Comparison of ENCODE assay signal across 18 cellular contexts in the genomic region with DNA sequence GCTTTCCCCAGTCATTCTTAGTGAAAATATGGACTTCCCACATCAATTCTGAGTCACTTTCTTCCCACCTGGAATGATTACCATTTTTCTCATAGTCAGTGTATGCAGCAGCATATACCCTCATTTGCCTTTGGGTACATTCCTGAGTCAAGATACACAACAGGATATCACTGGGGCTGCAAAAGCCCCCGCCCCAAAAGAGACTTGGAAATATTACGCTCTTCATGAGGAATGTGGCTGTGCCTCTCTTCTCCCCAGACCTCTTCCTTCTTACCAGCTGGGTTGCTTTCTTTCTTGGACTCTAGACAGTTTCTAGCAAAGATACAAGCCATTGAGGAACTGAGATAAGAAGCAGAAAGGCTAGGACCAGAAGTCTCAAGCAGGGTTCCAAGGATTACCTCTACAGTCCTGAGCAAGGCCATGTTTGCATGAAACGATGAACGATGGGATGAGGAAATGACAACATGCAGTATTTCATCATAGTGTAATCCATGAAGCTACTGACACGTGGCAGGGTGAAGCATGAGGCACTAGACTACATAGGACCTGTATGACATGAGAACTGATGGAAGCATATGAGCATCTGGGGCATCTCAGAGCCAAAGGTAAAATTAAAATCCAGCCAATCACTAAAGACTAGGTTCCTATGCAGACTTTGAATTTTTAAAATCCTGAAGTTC.
A peak's percentile ranks its signal among the peaks of the same experiment; 100 is the strongest.
DNase-seq lines count a peak whose midpoint lies in the region; ATAC-seq, FAIRE-seq and TF ChIP-seq lines count a peak whose summit lies in the region.
"Had no signal": no experiment of that assay in that cellular context is flagged by ENCODE, and none has a peak within 500 bp of the region (broad histone marks: within the 10 kb centered on the region; RNA-seq: fewer than 3 reads in every experiment).

No MANE protein-coding gene starts in this region.

- H3K4me2 ChIP-seq in HepG2 (ENCODE audit: low read depth, low read length) = no peak overlapping the region

- no peak for TF ChIP-seq RAD21 in HepG2 (CRISPR knock-in tag; IDR thresholded peaks at IDR 0.05)

- intact Hi-C loops in HepG2 (cut with micrococcal nuclease; ENCODE audit: unreplicated experiment) (no loop called here), right lobe of liver (cut with DNase I) (no loop called here)

- no peak for DNase-seq in HepG2 (ENCODE audit: low spot score)
- no peak for DNase-seq in right lobe of liver
- peak; percentile 51 for DNase-seq in NCI-H69 (lab: John Stamatoyannopoulos, UW)
- peak; percentile 3 for DNase-seq in amniotic epithelial cell (ENCODE audit: low read depth)
- DNase-seq in T-helper 1 cell = no peak
- DNase-seq in NCI-H187 treated with DMSO at 0.1 percent for 48 hours (lab: John Stamatoyannopoulos, UW) = no peak
- no peak for DNase-seq in WERI-Rb-1
- DNase-seq: CD4-positive, alpha-beta memory T cell; DMS153; DMS79 treated with DMSO at 0.1 percent for 48 hours; EL had no signal

- in situ Hi-C loops in HepG2 (cut with HindIII; ENCODE audit: extremely low pct_ligation_motif_present, low pct_unique_long_range_greater_than_20kb) = loop anchor here (25.0 kb wide), 1 partner anchor 289 kb away; no protein-coding TSS in a partner anchor

- TF ChIP-seq POLR2A in HepG2 (IDR thresholded peaks at IDR 0.05; ENCODE audit: insufficient read depth in 1 of 2, low read depth in 2 of 2, low read length in 2 of 2) = no peak
- no peak for TF ChIP-seq POLR2A in right lobe of liver (IDR thresholded peaks at IDR 0.05)

- WGBS in HepG2 (ENCODE audit: low lambda C conversion rate) = 8% methylated on average over 5 of the region's 5 CpGs
- 45% methylated on average over 5 of the region's 5 CpGs for WGBS in right lobe of liver (ENCODE audit: insufficient coverage, low coverage, low lambda C conversion rate, missing lambda C conversion rate)

- H3K79me2 ChIP-seq in HepG2 (ENCODE audit: insufficient read depth, low read length) = no peaks in the 10 kb centered on the region

- no peaks in the 10 kb centered on the region for H3K36me3 ChIP-seq in HepG2 (replicated peaks in 1 of 2; ENCODE audit: control insufficient read depth in 1 of 2, insufficient read depth in 2 of 2, low read length in 2 of 2)
- no peaks in the 10 kb centered on the region for H3K36me3 ChIP-seq in right lobe of liver
- no peaks in the 10 kb centered on the region for H3K36me3 ChIP-seq in WERI-Rb-1

- no peak for TF ChIP-seq EP300 in HepG2 (IDR thresholded peaks at IDR 0.05; ENCODE audit: low read depth in 2 of 2, low read length in 2 of 2)
- no peak for TF ChIP-seq EP300 in HepG2 (CRISPR knock-in tag; IDR thresholded peaks at IDR 0.05; ENCODE audit: borderline replicate concordance)

- no peaks in the 10 kb centered on the region for H3K9me3 ChIP-seq in HepG2 (ENCODE audit: low read length)
- no peaks in the 10 kb centered on the region for H3K9me3 ChIP-seq in right lobe of liver
- no peaks in the 10 kb centered on the region for H3K9me3 ChIP-seq in WERI-Rb-1 (ENCODE audit: severe bottlenecking)

- H3K4me1 ChIP-seq in HepG2 (ENCODE audit: insufficient read depth, low read length) = no peaks in the 10 kb centered on the region
- no peaks in the 10 kb centered on the region for H3K4me1 ChIP-seq in right lobe of liver

- H2AFZ ChIP-seq in HepG2 (ENCODE audit: low read length) = no peak overlapping the region

- no TSS peak for BruUV-seq in HepG2 (replicated peaks; lab: Mats Ljungman, UMichigan)

- H4K20me1 ChIP-seq in HepG2 (ENCODE audit: insufficient read depth, low read length) = no peaks in the 10 kb centered on the region

- no peak overlapping the region for H3K9ac ChIP-seq in HepG2 (ENCODE audit: insufficient read depth, low read depth, low read length)

- H3K4me3 ChIP-seq in HepG2 (replicated peaks in 1 of 3; ENCODE audit: insufficient read depth in 1 of 3, low read depth in 2 of 3, low read length in 3 of 3) (no peak overlapping the region), right lobe of liver (no peak overlapping the region), WERI-Rb-1 (ENCODE audit: low read depth, low read length) (no peak overlapping the region)

- FAIRE-seq in HepG2 (lab: Jason Lieb, UNC) = no peak
- FAIRE-seq: A204.1, G401.6, GM12891, GM19239 had no signal

- POLR2A ChIA-PET in HepG2 (lab: Yijun Ruan, JAX) = no interaction called here

- H3K27me3 ChIP-seq in HepG2 (ENCODE audit: control insufficient read depth in 1 of 2, insufficient read depth in 2 of 2, low read length in 2 of 2) (no peaks in the 10 kb centered on the region), right lobe of liver (no peaks in the 10 kb centered on the region), WERI-Rb-1 (ENCODE audit: insufficient read depth, low read depth, severe bottlenecking) (no peaks in the 10 kb centered on the region)

- TF ChIP-seq CTCF in HepG2 (CRISPR knock-in tag; IDR thresholded peaks at IDR 0.05) (no peak), right lobe of liver (IDR thresholded peaks at IDR 0.05) (no peak), WERI-Rb-1 (IDR thresholded peaks at IDR 0.05; ENCODE audit: low read depth, low read length) (no peak)

- H3K27ac ChIP-seq in HepG2 (ENCODE audit: extremely low read length, insufficient read depth, low read length) = no peak overlapping the region
- no peak overlapping the region for H3K27ac ChIP-seq in right lobe of liver
- no peak overlapping the region for H3K27ac ChIP-seq in WERI-Rb-1
- H3K27ac ChIP-seq: C4-2B, HL-60 had no signal

- CTCF ChIA-PET in HepG2 (lab: Yijun Ruan, JAX; ENCODE audit: low intra/inter-chr PET ratio, low total read pairs) = no interaction called here

- no peak for ATAC-seq in HepG2
- no peak for ATAC-seq in right lobe of liver
- ATAC-seq: HCT116 had no signal

TF ChIP-seq in HepG2, 621 proteins besides CTCF, POLR2A, EP300 and RAD21:
- no peak for TF ChIP-seq ATF7-NPFF (CRISPR knock-in tag; IDR thresholded peaks at IDR 0.05; ENCODE audit: low read depth)
- peak; percentile 48; the same call in 1 of the 2 replicates for TF ChIP-seq CEBPB (IDR thresholded peaks at IDR 0.05; ENCODE audit: borderline replicate concordance, low read depth, low read length)

Comparison
In these comparisons a context has a peak if more than half of its experiments do, and no peak if none do; other contexts are left out.
1. DNase-seq: peak in NCI-H69 (single experiment) and amniotic epithelial cell (single experiment); none in HepG2 (single experiment), right lobe of liver (0 of 3), T-helper 1 cell (0 of 5), NCI-H187 treated with DMSO at 0.1 percent for 48 hours (single experiment) and WERI-Rb-1 (single experiment).